1 cellular context compared by ENCODE assay signal in genomic region chr3:72996473-72997333, GRCh38.
TF ChIP-seq lines count a peak whose summit lies in the region.

PPP4R2 (plus strand) TSS chr3:72996811; CDS start chr3:72997038, 227 bp downstream.

TF ChIP-seq in K562, 482 proteins besides CTCF, POLR2A, EP300 and RAD21 (continued from another document and continues in another):
- TF ChIP-seq MGA (IDR thresholded peaks at IDR 0.05) (peak; percentile 73), CHD2 (IDR thresholded peaks at IDR 0.05; ENCODE audit: low read depth, low read length) (peak; percentile 37; the same call in 1 of the 2 replicates), THAP12 (CRISPR knock-in tag; IDR thresholded peaks at IDR 0.05) (peak; percentile 52; the same call in 1 of the 2 replicates), SMARCC2 (IDR thresholded peaks at IDR 0.05; ENCODE audit: low read depth) (no peak), DMBX1 (CRISPR knock-in tag; IDR thresholded peaks at IDR 0.05; ENCODE audit: borderline replicate concordance) (peak; percentile 24; the same call in 1 of the 2 replicates), CBX3 (IDR thresholded peaks at IDR 0.05; ENCODE audit: borderline replicate concordance in 1 of 2, low read length in 2 of 2) (peak in 1 of 2 experiments; percentile 51; a peak in 1 of 3 replicates), PCBP1 (IDR thresholded peaks at IDR 0.05; ENCODE audit: low read depth, low read length, poor library complexity, severe bottlenecking) (peak; percentile 41), ZNF766 (CRISPR knock-in tag; conservative IDR thresholded peaks at IDR 0.05) (peak; percentile 68; the same call in 1 of the 2 replicates), L3MBTL2 (IDR thresholded peaks at IDR 0.05) (peak; percentile 97), GMEB1 (CRISPR knock-in tag; IDR thresholded peaks at IDR 0.05) (peak; percentile 91), MNT (conservative IDR thresholded peaks at IDR 0.05) (0 out of 4 replicates have a peak, but pooled peaks of 1 of the 2 experiments have one; percentile 21), MAFK (IDR thresholded peaks at IDR 0.05; ENCODE audit: low read length) (no peak), POLR2AphosphoS5 (IDR thresholded peaks at IDR 0.05; ENCODE audit: control insufficient read depth, insufficient read depth, low read depth, low read length) (peak; percentile 28), HCFC1 (IDR thresholded peaks at IDR 0.05; ENCODE audit: low read depth, low read length) (peak; percentile 28; the same call in 1 of the 2 replicates), KDM4B (IDR thresholded peaks at IDR 0.05; ENCODE audit: borderline replicate concordance in 2 of 2, low read depth in 1 of 2) (peak in 1 of 2 experiments; percentile 48; a peak in 1 of 4 replicates), PURB (CRISPR knock-in tag; IDR thresholded peaks at IDR 0.05; ENCODE audit: low read depth) (no peak), PHF20 (IDR thresholded peaks at IDR 0.05; ENCODE audit: partially characterized antibody) (peak; percentile 35), ATF1 (CRISPR knock-in tag; IDR thresholded peaks at IDR 0.05) (no peak), ATF1 (tag; IDR thresholded peaks at IDR 0.05) (peak; percentile 78), ZNF740 (CRISPR knock-in tag; IDR thresholded peaks at IDR 0.05) (no peak), ZNF740 (tag; IDR thresholded peaks at IDR 0.05) (peak in 1 of 2 experiments; percentile 35; a peak in 1 of 4 replicates), ZBTB7A (IDR thresholded peaks at IDR 0.05; ENCODE audit: borderline replicate concordance, control insufficient read depth, low read depth, low read length) (peak; percentile 25; the same call in 1 of the 2 replicates), E2F6 (IDR thresholded peaks at IDR 0.05; ENCODE audit: borderline replicate concordance in 1 of 2, extremely low read depth in 1 of 2, insufficient read depth in 1 of 2, insufficient read length in 1 of 2, low read depth in 1 of 2, low read length in 1 of 2, poor library complexity in 1 of 2, severe bottlenecking in 1 of 2) (peak; percentile 91 to 98), YY1 (IDR thresholded peaks at IDR 0.05; ENCODE audit: borderline replicate concordance in 1 of 3, control insufficient read depth in 1 of 3, extremely low read depth in 1 of 3, insufficient read depth in 3 of 3, insufficient read length in 1 of 3, insufficient replicate concordance in 2 of 3, low read depth in 1 of 3, low read length in 2 of 3) (peak; percentile 79 to 96 (median 93)), SMAD4 (CRISPR knock-in tag; conservative IDR thresholded peaks at IDR 0.05) (0 out of 2 replicates have a peak, but pooled peaks have one; percentile 32), PRPF4 (IDR thresholded peaks at IDR 0.05; ENCODE audit: insufficient read depth, low read depth, low read length, poor library complexity, severe bottlenecking) (peak; percentile 87), HMGN3 (IDR thresholded peaks at IDR 0.05; ENCODE audit: borderline replicate concordance, extremely low read depth, insufficient read length, low read depth, low read length) (peak; percentile 45), CTBP1 (IDR thresholded peaks at IDR 0.05; ENCODE audit: borderline replicate concordance) (0 out of 2 replicates have a peak, but pooled peaks have one; percentile 36), MAZ (CRISPR knock-in tag; conservative IDR thresholded peaks at IDR 0.05 in 1 of 2, IDR thresholded peaks at IDR 0.05 in 1 of 2) (peak; percentile 35 to 64; a peak in 1 of 4 replicates), RB1 (IDR thresholded peaks at IDR 0.05; ENCODE audit: low read depth) (peak; percentile 62; the same call in 1 of the 2 replicates), MEIS2 (IDR thresholded peaks at IDR 0.05; ENCODE audit: partially characterized antibody) (peak; percentile 50), ZNF280A (IDR thresholded peaks at IDR 0.05; ENCODE audit: low read depth, partially characterized antibody) (no peak)
